20 cellular contexts compared by ENCODE assay signal in the genomic region with DNA sequence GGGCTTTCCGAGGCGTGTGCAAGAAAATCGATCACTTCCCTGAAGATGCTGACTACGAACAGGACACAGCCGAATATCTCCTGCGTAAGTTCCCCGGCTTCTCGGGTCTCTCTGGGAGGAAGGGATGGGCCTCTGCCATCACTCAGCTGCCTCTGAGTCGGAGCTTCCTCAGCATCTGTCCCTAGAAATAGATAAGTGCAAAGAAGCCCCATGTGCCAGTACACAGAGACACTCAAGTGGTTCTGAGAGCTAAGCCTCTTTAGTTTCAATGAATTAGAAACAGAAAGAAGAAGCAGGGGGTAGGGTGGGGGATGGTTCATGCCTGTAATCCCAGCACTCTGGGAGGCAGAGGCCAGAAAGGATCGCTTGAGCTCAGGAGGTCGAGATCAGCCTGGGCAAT.
DNase-seq lines count a peak whose midpoint lies in the region; ATAC-seq, FAIRE-seq and TF ChIP-seq lines count a peak whose summit lies in the region.
"Had no signal": no experiment of that assay in that cellular context is flagged by ENCODE, and none has a peak within 500 bp of the region (broad histone marks: within the 10 kb centered on the region; RNA-seq: fewer than 3 reads in every experiment).

No MANE protein-coding gene starts in this region.

- H3K27me3 ChIP-seq in HUES48 (ENCODE audit: control insufficient read depth, insufficient read depth, low read length) (no peaks in the 10 kb centered on the region), OCI-LY3 (ENCODE audit: low read depth, low read length) (no peaks in the 10 kb centered on the region), endodermal cell (ENCODE audit: control insufficient read depth, insufficient read depth, low read length, poor library complexity, severe bottlenecking) (peaks cover 7% of the 10 kb centered on the region)
- H3K27me3 ChIP-seq: BE2C had no signal

- no peak for ATAC-seq in HG03095 (IDR thresholded peaks at IDR 0.05; ENCODE audit: unreplicated experiment)
- ATAC-seq: Panc1 had no signal

- H3K4me1 ChIP-seq in HUES48 (ENCODE audit: control insufficient read depth, insufficient read depth, low read length) (peaks cover 41% of the 10 kb centered on the region), OCI-LY3 (ENCODE audit: low read length) (peaks cover 20% of the 10 kb centered on the region), endodermal cell (ENCODE audit: control insufficient read depth, insufficient read depth, low read length) (peaks cover 20% of the 10 kb centered on the region)
- H3K4me1 ChIP-seq: BE2C, HAP-1, SJCRH30 had no signal

- H3K4me3 ChIP-seq in HUES48 (ENCODE audit: low read depth, low read length) (no peak overlapping the region), OCI-LY3 (ENCODE audit: low read length) (peak overlapping the region; percentile 34), endodermal cell (ENCODE audit: low read length) (no peak overlapping the region)
- H3K4me3 ChIP-seq: HAP-1, SJCRH30 had no signal

- no peaks in the 10 kb centered on the region for H3K79me2 ChIP-seq in OCI-LY3 (ENCODE audit: low read length)

- peak overlapping the region; percentile 39 for H3K4me2 ChIP-seq in OCI-LY3 (ENCODE audit: low read length)

- TF ChIP-seq CTCF in D721Med (IDR thresholded peaks at IDR 0.05; ENCODE audit: insufficient read depth, missing control alignments) (no peak), OCI-LY3 (IDR thresholded peaks at IDR 0.05; ENCODE audit: low read depth, low read length) (no peak), endodermal cell (conservative IDR thresholded peaks at IDR 0.05) (no peak)

- H3K9me3 ChIP-seq in HUES48 (ENCODE audit: control insufficient read depth, insufficient read depth, low read length) (no peaks in the 10 kb centered on the region), OCI-LY3 (ENCODE audit: insufficient read depth, low read length) (no peaks in the 10 kb centered on the region), endodermal cell (ENCODE audit: control insufficient read depth, low read length) (no peaks in the 10 kb centered on the region)
- H3K9me3 ChIP-seq: BE2C, HAP-1, SJCRH30 had no signal

- H2AFZ ChIP-seq in OCI-LY3 (ENCODE audit: low read depth, low read length), result no peak overlapping the region; the same call in 1 of the 2 replicates

- no peaks in the 10 kb centered on the region for H4K20me1 ChIP-seq in OCI-LY3 (ENCODE audit: insufficient read depth, low read length)

- peak overlapping the region; percentile 20 for H3K4me3 Mint-ChIP-seq in endodermal cell
- H3K4me3 Mint-ChIP-seq: CD4-positive, CD25-positive, alpha-beta regulatory T cell had no signal

- H3K27ac Mint-ChIP-seq in endodermal cell, result peak overlapping the region; percentile 42
- H3K27ac Mint-ChIP-seq: CD4-positive, CD25-positive, alpha-beta regulatory T cell had no signal

- H3K9ac ChIP-seq in HUES48 (ENCODE audit: low read depth, low read length) (no peak overlapping the region), OCI-LY3 (ENCODE audit: low read length) (no peak overlapping the region), endodermal cell (ENCODE audit: extremely low read depth, low read length, poor library complexity, severe bottlenecking) (no peak overlapping the region)

- WGBS in endodermal cell (ENCODE audit: insufficient coverage in 1 of 2, insufficient read length in 1 of 2), 2 experiments, result 79 to 87% methylated on average over 4 to 11 of the region's 11 CpGs

- peaks cover 46% of the 10 kb centered on the region for H3K4me1 Mint-ChIP-seq in endodermal cell
- H3K4me1 Mint-ChIP-seq: CD4-positive, CD25-positive, alpha-beta regulatory T cell had no signal

- peak; percentile 51 for FAIRE-seq in D721Med (lab: Jason Lieb, UNC)
- FAIRE-seq: A204.1 had no signal

- H3K27me3 Mint-ChIP-seq in endodermal cell (ENCODE audit: insufficient read depth), result peaks cover 16% of the 10 kb centered on the region

- H3K36me3 Mint-ChIP-seq in endodermal cell (ENCODE audit: low read depth), result no peaks in the 10 kb centered on the region
- H3K36me3 Mint-ChIP-seq: CD4-positive, CD25-positive, alpha-beta regulatory T cell had no signal

- no peaks in the 10 kb centered on the region for H3K36me3 ChIP-seq in HUES48 (ENCODE audit: control insufficient read depth, insufficient read depth, low read length)
- H3K36me3 ChIP-seq in OCI-LY3 (replicated peaks; ENCODE audit: low read depth, low read length), result no peaks in the 10 kb centered on the region
- no peaks in the 10 kb centered on the region for H3K36me3 ChIP-seq in endodermal cell (ENCODE audit: control insufficient read depth, insufficient read depth, low read length)
- H3K36me3 ChIP-seq: BE2C, HAP-1, SJCRH30 had no signal

- DNase-seq in D721Med (ENCODE audit: insufficient read length, low spot score), result peak; percentile 34
- peak; percentile 80 for DNase-seq in endodermal cell
- DNase-seq in NCI-H345 treated with DMSO at 0.1 percent for 48 hours (lab: John Stamatoyannopoulos, UW; ENCODE audit: unreplicated experiment), result no peak
- no peak for DNase-seq in NCI-H446 (lab: John Stamatoyannopoulos, UW)
- no peak for DNase-seq in SK-N-DZ (ENCODE audit: low spot score)
- DNase-seq: BE2C; CD4-positive, CD25-positive, alpha-beta regulatory T cell; COR-L47; GF-D8; NCI-H1105; NCI-H2081 treated with DMSO at 0.1 percent for 48 hours; NCI-H510A; NCI-H748 treated with DMSO at 0.1 percent for 48 hours; SJCRH30 had no signal

- H3K9me3 Mint-ChIP-seq in endodermal cell, result no peaks in the 10 kb centered on the region

- peak overlapping the region; percentile 46 for H3K27ac ChIP-seq in HUES48 (ENCODE audit: low read depth, low read length)
- no peak overlapping the region; the same call in 1 of the 2 replicates for H3K27ac ChIP-seq in OCI-LY3 (ENCODE audit: low read length)
- no peak overlapping the region for H3K27ac ChIP-seq in endodermal cell (ENCODE audit: low read depth, low read length)
- H3K27ac ChIP-seq: SJCRH30 had no signal

Comparison
In these comparisons a context has a peak if more than half of its experiments do, and no peak if none do; other contexts are left out.
1. DNase-seq: peak in D721Med (single experiment) and endodermal cell (single experiment); none in NCI-H345 treated with DMSO at 0.1 percent for 48 hours (single experiment), NCI-H446 (0 of 2) and SK-N-DZ (single experiment).